16 cellular contexts compared by ENCODE assay signal in the genomic region with DNA sequence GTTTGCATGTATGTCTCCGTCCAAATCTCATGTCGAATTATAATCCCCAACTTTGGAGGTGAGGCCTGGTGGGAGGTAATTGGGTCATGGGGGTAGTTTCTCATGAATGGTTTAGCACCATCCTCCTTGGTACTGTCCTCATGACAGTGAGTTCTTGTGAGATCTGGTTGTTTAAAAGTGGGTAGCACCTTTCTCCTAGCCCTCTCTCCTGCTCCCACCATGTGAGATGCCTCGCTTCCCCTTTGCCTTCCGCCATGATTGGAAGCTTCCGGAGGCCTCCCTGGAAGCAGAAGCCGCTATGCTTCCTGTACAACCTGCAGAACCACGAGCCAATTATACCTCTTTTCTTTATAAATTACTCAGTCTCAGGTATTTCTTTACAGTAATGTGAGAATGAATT.
A peak's percentile ranks its signal among the peaks of the same experiment; 100 is the strongest.
DNase-seq lines count a peak whose midpoint lies in the region; ATAC-seq, FAIRE-seq and TF ChIP-seq lines count a peak whose summit lies in the region.
"Had no signal": no experiment of that assay in that cellular context is flagged by ENCODE, and none has a peak within 500 bp of the region (broad histone marks: within the 10 kb centered on the region; RNA-seq: fewer than 3 reads in every experiment).

No MANE protein-coding gene starts in this region.

- TF ChIP-seq EP300 in HepG2 (IDR thresholded peaks at IDR 0.05; ENCODE audit: low read depth in 2 of 2, low read length in 2 of 2) (no peak), HepG2 (CRISPR knock-in tag; IDR thresholded peaks at IDR 0.05; ENCODE audit: borderline replicate concordance) (no peak)

- H3K9ac ChIP-seq in HepG2 (ENCODE audit: insufficient read depth, low read depth, low read length): no peak overlapping the region

- H3K4me1 ChIP-seq in lower lobe of right lung (peaks cover 70% of the 10 kb centered on the region), vagina (peaks cover 12% of the 10 kb centered on the region), HepG2 (ENCODE audit: insufficient read depth, low read length) (no peaks in the 10 kb centered on the region)
- H3K4me1 ChIP-seq: uterus had no signal

- H3K4me3 Mint-ChIP-seq in stimulated activated naive CD8-positive, alpha-beta T cell treated with anti-CD3 and anti-CD28 coated beads, Interleukin-15, Interleukin-2, amounts not matched to agents 100 ng/mL and 50 ng/mL, for 24 hours: peak overlapping the region; percentile 16
- peak overlapping the region; percentile 98 for H3K4me3 Mint-ChIP-seq in activated T-helper 17 cell treated with anti-CD3 and anti-CD28 coated beads, Interleukin-2, amount 50 U/mL, for 72 hours

- 82% methylated on average over 7 of the region's 7 CpGs for WGBS in HepG2 (ENCODE audit: low lambda C conversion rate)

- no peak for TF ChIP-seq CTCF in lower lobe of right lung (IDR thresholded peaks at IDR 0.05)
- TF ChIP-seq CTCF in vagina (IDR thresholded peaks at IDR 0.05): no peak
- no peak for TF ChIP-seq CTCF in HepG2 (CRISPR knock-in tag; IDR thresholded peaks at IDR 0.05)

- TF ChIP-seq RAD21 in HepG2 (CRISPR knock-in tag; IDR thresholded peaks at IDR 0.05): no peak

- H3K27me3 ChIP-seq in lower lobe of right lung (ENCODE audit: low read depth) (no peaks in the 10 kb centered on the region), vagina (no peaks in the 10 kb centered on the region), HepG2 (ENCODE audit: control insufficient read depth in 1 of 2, insufficient read depth in 2 of 2, low read length in 2 of 2) (no peaks in the 10 kb centered on the region)
- H3K27me3 ChIP-seq: cardiac muscle cell, gastrocnemius medialis, uterus had no signal

- H3K27me3 Mint-ChIP-seq in stimulated activated naive CD8-positive, alpha-beta T cell treated with anti-CD3 and anti-CD28 coated beads, Interleukin-15, Interleukin-2, amounts not matched to agents 100 ng/mL and 50 ng/mL, for 24 hours: no peaks in the 10 kb centered on the region
- H3K27me3 Mint-ChIP-seq in activated T-helper 17 cell treated with anti-CD3 and anti-CD28 coated beads, Interleukin-2, amount 50 U/mL, for 72 hours: no peaks in the 10 kb centered on the region

- POLR2A ChIA-PET in HepG2 (lab: Yijun Ruan, JAX): no interaction called here

- no peak for DNase-seq in stimulated activated naive CD8-positive, alpha-beta T cell treated with anti-CD3 and anti-CD28 coated beads, Interleukin-15, Interleukin-2, amounts not matched to agents 100 U/mL and 50 U/mL, for 24 hours
- DNase-seq in lower lobe of right lung (no peak), vagina (ENCODE audit: extremely low spot score in 2 of 2) (no peak), NCI-H2227 (lab: John Stamatoyannopoulos, UW; ENCODE audit: unreplicated experiment) (no peak), HepG2 (ENCODE audit: low spot score) (no peak)
- DNase-seq: activated gamma-delta T cell treated with Interleukin-2 at 50 U/mL for 16 hours, DMS 273 treated with DMSO at 0.1 percent for 48 hours, gastrocnemius medialis, NCI-H2081, occipital lobe, uterus had no signal

- no peaks in the 10 kb centered on the region for H4K20me1 ChIP-seq in HepG2 (ENCODE audit: insufficient read depth, low read length)

- H2AFZ ChIP-seq in HepG2 (ENCODE audit: low read length): no peak overlapping the region

- H3K27ac Mint-ChIP-seq in stimulated activated naive CD8-positive, alpha-beta T cell treated with anti-CD3 and anti-CD28 coated beads, Interleukin-15, Interleukin-2, amounts not matched to agents 100 ng/mL and 50 ng/mL, for 24 hours: peak overlapping the region; percentile 96
- H3K27ac Mint-ChIP-seq in activated T-helper 17 cell treated with anti-CD3 and anti-CD28 coated beads, Interleukin-2, amount 50 U/mL, for 72 hours: peak overlapping the region; percentile 100

- BruUV-seq in HepG2 (replicated peaks; lab: Mats Ljungman, UMichigan): no TSS peak

- peaks cover 91% of the 10 kb centered on the region for H3K36me3 Mint-ChIP-seq in stimulated activated naive CD8-positive, alpha-beta T cell treated with anti-CD3 and anti-CD28 coated beads, Interleukin-15, Interleukin-2, amounts not matched to agents 100 ng/mL and 50 ng/mL, for 24 hours (ENCODE audit: low read depth)
- H3K36me3 Mint-ChIP-seq in activated T-helper 17 cell treated with anti-CD3 and anti-CD28 coated beads, Interleukin-2, amount 50 U/mL, for 72 hours (ENCODE audit: low read depth): peaks cover 100% of the 10 kb centered on the region

- TF ChIP-seq POLR2A in vagina (IDR thresholded peaks at IDR 0.05) (no peak), HepG2 (IDR thresholded peaks at IDR 0.05; ENCODE audit: insufficient read depth in 1 of 2, low read depth in 2 of 2, low read length in 2 of 2) (no peak)

- no peaks in the 10 kb centered on the region for H3K9me3 Mint-ChIP-seq in stimulated activated naive CD8-positive, alpha-beta T cell treated with anti-CD3 and anti-CD28 coated beads, Interleukin-15, Interleukin-2, amounts not matched to agents 100 ng/mL and 50 ng/mL, for 24 hours
- peaks cover 5% of the 10 kb centered on the region for H3K9me3 Mint-ChIP-seq in activated T-helper 17 cell treated with anti-CD3 and anti-CD28 coated beads, Interleukin-2, amount 50 U/mL, for 72 hours

- peaks cover 96% of the 10 kb centered on the region for H3K4me1 Mint-ChIP-seq in stimulated activated naive CD8-positive, alpha-beta T cell treated with anti-CD3 and anti-CD28 coated beads, Interleukin-15, Interleukin-2, amounts not matched to agents 100 ng/mL and 50 ng/mL, for 24 hours (ENCODE audit: low read depth)
- H3K4me1 Mint-ChIP-seq in activated T-helper 17 cell treated with anti-CD3 and anti-CD28 coated beads, Interleukin-2, amount 50 U/mL, for 72 hours: peaks cover 82% of the 10 kb centered on the region

- no peak for ATAC-seq in stimulated activated naive CD8-positive, alpha-beta T cell treated with anti-CD3 and anti-CD28 coated beads, Interleukin-15, Interleukin-2, amounts not matched to agents 100 U/mL and 50 U/mL, for 24 hours
- no peak for ATAC-seq in activated T-helper 17 cell treated with anti-CD3 and anti-CD28 coated beads, Interleukin-2, amount 50 U/mL, for 72 hours (replicated peaks)
- ATAC-seq in lower lobe of right lung: no peak
- no peak for ATAC-seq in GM19328 (IDR thresholded peaks at IDR 0.05; ENCODE audit: unreplicated experiment)
- no peak for ATAC-seq in HepG2
- ATAC-seq: gastrocnemius medialis had no signal

- H3K9me3 ChIP-seq in lower lobe of right lung: no peaks in the 10 kb centered on the region
- H3K9me3 ChIP-seq in vagina: no peaks in the 10 kb centered on the region
- H3K9me3 ChIP-seq in HepG2 (ENCODE audit: low read length): no peaks in the 10 kb centered on the region
- H3K9me3 ChIP-seq: gastrocnemius medialis, uterus had no signal

- H3K27ac ChIP-seq in lower lobe of right lung (peak overlapping the region; percentile 50), vagina (peak overlapping the region; percentile 63), HepG2 (ENCODE audit: extremely low read length, insufficient read depth, low read length) (no peak overlapping the region)
- H3K27ac ChIP-seq: cardiac muscle cell, uterus had no signal

- H3K4me2 ChIP-seq in HepG2 (ENCODE audit: low read depth, low read length): no peak overlapping the region

- in situ Hi-C loops in HepG2 (cut with HindIII; ENCODE audit: extremely low pct_ligation_motif_present, low pct_unique_long_range_greater_than_20kb): no loop called here

- H3K79me2 ChIP-seq in HepG2 (ENCODE audit: insufficient read depth, low read length): no peaks in the 10 kb centered on the region

- intact Hi-C loops in lower lobe of right lung (cut with DNase I): no loop called here
- intact Hi-C loops in vagina (cut with DNase I): no loop called here
- intact Hi-C loops in HepG2 (cut with micrococcal nuclease; ENCODE audit: unreplicated experiment): no loop called here

- FAIRE-seq in HepG2 (lab: Jason Lieb, UNC): no peak
- FAIRE-seq: RCC 7860 had no signal

- CTCF ChIA-PET in HepG2 (lab: Yijun Ruan, JAX; ENCODE audit: low intra/inter-chr PET ratio, low total read pairs): no interaction called here

- no peak overlapping the region for H3K4me3 ChIP-seq in lower lobe of right lung
- H3K4me3 ChIP-seq in vagina: no peak overlapping the region
- no peak overlapping the region for H3K4me3 ChIP-seq in HepG2 (replicated peaks in 1 of 3; ENCODE audit: insufficient read depth in 1 of 3, low read depth in 2 of 3, low read length in 3 of 3)
- H3K4me3 ChIP-seq: cardiac muscle cell, gastrocnemius medialis, uterus had no signal

- H3K36me3 ChIP-seq in lower lobe of right lung (no peaks in the 10 kb centered on the region), vagina (no peaks in the 10 kb centered on the region), HepG2 (replicated peaks in 1 of 2; ENCODE audit: control insufficient read depth in 1 of 2, insufficient read depth in 2 of 2, low read length in 2 of 2) (no peaks in the 10 kb centered on the region)
- H3K36me3 ChIP-seq: cardiac muscle cell, gastrocnemius medialis, uterus had no signal

TF ChIP-seq in HepG2, 621 proteins besides CTCF, POLR2A, EP300 and RAD21 (continues in another document):
- TF ChIP-seq GMEB2 (CRISPR knock-in tag; IDR thresholded peaks at IDR 0.05; ENCODE audit: low read depth) (no peak), NRL (CRISPR knock-in tag; IDR thresholded peaks at IDR 0.05; ENCODE audit: borderline replicate concordance) (no peak)
